25 cellular contexts compared by ENCODE assay signal in the genomic region with DNA sequence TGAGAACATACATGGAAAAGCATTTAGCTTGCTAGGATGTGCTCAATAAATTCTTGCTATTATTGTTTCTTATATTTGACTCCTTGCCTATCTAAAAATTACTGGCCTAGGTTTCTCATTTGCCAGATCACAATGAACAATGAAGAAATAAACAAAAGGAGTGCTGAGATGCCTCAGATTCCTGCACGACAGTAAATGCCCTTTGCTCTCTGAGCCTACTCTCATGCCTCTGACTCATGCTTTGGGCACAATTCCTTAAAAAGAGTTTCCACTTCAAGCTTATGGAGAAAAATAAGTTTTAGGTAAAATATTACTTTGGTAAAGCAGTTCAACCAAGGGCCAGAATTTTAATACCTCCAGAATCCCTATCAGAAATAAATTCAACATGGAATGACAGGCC. TPM values are rescaled to one million over a fixed set of nuclear protein-coding genes. Genes with fewer than 3 reads are reported as not detected.
DNase-seq lines count a peak whose midpoint lies in the region; ATAC-seq, FAIRE-seq and TF ChIP-seq lines count a peak whose summit lies in the region.
"Had no signal": no experiment of that assay in that cellular context is flagged by ENCODE, and none has a peak within 500 bp of the region (broad histone marks: within the 10 kb centered on the region; RNA-seq: fewer than 3 reads in every experiment).

No MANE protein-coding gene starts in this region.

- ATAC-seq in GM18909 (IDR thresholded peaks at IDR 0.05; ENCODE audit: poor library complexity, unreplicated experiment) = no peak
- ATAC-seq: activated T-cell treated with anti-CD3 and anti-CD28 coated beads, Interleukin-2, amount 50 U/mL, for 4 hours; heart left ventricle; natural killer cell treated with Interleukin-12 subunit alpha and Interleukin-12 subunit beta and Interleukin-15 and Interleukin-18, amount 100 ng/mL, for 72 hours had no signal

- no peaks in the 10 kb centered on the region for H3K9me3 Mint-ChIP-seq in activated CD4-positive, alpha-beta T cell treated with anti-CD3 and anti-CD28 coated beads, Interleukin-2, amount 10 ng/mL, durations not matched to agents 7 days and 5 days
- H3K9me3 Mint-ChIP-seq: activated B cell treated with CpG ODN at 0.5 μM for 24 hours; activated naive CD4-positive, alpha-beta T cell treated with anti-CD3 and anti-CD28 coated beads, Interleukin-2, amount 10 ng/mL, durations not matched to agents 7 days and 5 days; activated T-cell treated with anti-CD3 and anti-CD28 coated beads, Interleukin-2, amount 50 U/mL, for 4 hours; memory B cell; natural killer cell treated with Interleukin-12 subunit alpha and Interleukin-12 subunit beta and Interleukin-15 and Interleukin-18, amount 100 ng/mL, for 72 hours had no signal

- CTCF ChIA-PET in activated CD4-positive, alpha-beta T cell treated with anti-CD3 and anti-CD28 coated beads, Interleukin-2, amount 10 ng/mL, durations not matched to agents 7 days and 5 days (lab: Charles Lee) = no interaction called here

- FAIRE-seq in H54 (lab: Jason Lieb, UNC) = no peak

- no peaks in the 10 kb centered on the region for H3K36me3 Mint-ChIP-seq in activated CD4-positive, alpha-beta T cell treated with anti-CD3 and anti-CD28 coated beads, Interleukin-2, amount 10 ng/mL, durations not matched to agents 7 days and 5 days (ENCODE audit: low read depth)
- H3K36me3 Mint-ChIP-seq: activated naive CD4-positive, alpha-beta T cell treated with anti-CD3 and anti-CD28 coated beads, Interleukin-2, amount 10 ng/mL, durations not matched to agents 7 days and 5 days; CD4-positive, CD25-positive, alpha-beta regulatory T cell; memory B cell; natural killer cell treated with Interleukin-12 subunit alpha and Interleukin-12 subunit beta and Interleukin-15 and Interleukin-18, amount 100 ng/mL, for 72 hours had no signal

- H3K27ac Mint-ChIP-seq in activated CD4-positive, alpha-beta T cell treated with anti-CD3 and anti-CD28 coated beads, Interleukin-2, amount 10 ng/mL, durations not matched to agents 7 days and 5 days = no peak overlapping the region
- H3K27ac Mint-ChIP-seq: activated B cell treated with CpG ODN at 0.5 μM for 24 hours; activated naive CD4-positive, alpha-beta T cell treated with anti-CD3 and anti-CD28 coated beads, Interleukin-2, amount 10 ng/mL, durations not matched to agents 7 days and 5 days; CD4-positive, CD25-positive, alpha-beta regulatory T cell; memory B cell; natural killer cell treated with Interleukin-12 subunit alpha and Interleukin-12 subunit beta and Interleukin-15 and Interleukin-18, amount 100 ng/mL, for 72 hours had no signal

- H3K4me1 Mint-ChIP-seq in activated CD4-positive, alpha-beta T cell treated with anti-CD3 and anti-CD28 coated beads, Interleukin-2, amount 10 ng/mL, durations not matched to agents 7 days and 5 days = no peaks in the 10 kb centered on the region
- H3K4me1 Mint-ChIP-seq: activated B cell treated with CpG ODN at 0.5 μM for 24 hours; activated naive CD4-positive, alpha-beta T cell treated with anti-CD3 and anti-CD28 coated beads, Interleukin-2, amount 10 ng/mL, durations not matched to agents 7 days and 5 days; CD4-positive, CD25-positive, alpha-beta regulatory T cell; memory B cell had no signal

- peaks cover 8% of the 10 kb centered on the region; the same call in 1 of the 2 replicates for H3K4me1 ChIP-seq in SJSA1 (replicated peaks)
- H3K4me1 ChIP-seq: heart left ventricle, spleen, vagina had no signal

- no peak for TF ChIP-seq POLR2A in H54 (IDR thresholded peaks at IDR 0.05; ENCODE audit: low read depth, low read length)

- no peaks in the 10 kb centered on the region for H3K36me3 ChIP-seq in SJSA1
- H3K36me3 ChIP-seq: heart left ventricle, spleen, vagina had no signal

- H3K4me3 Mint-ChIP-seq in activated CD4-positive, alpha-beta T cell treated with anti-CD3 and anti-CD28 coated beads, Interleukin-2, amount 10 ng/mL, durations not matched to agents 7 days and 5 days = no peak overlapping the region
- H3K4me3 Mint-ChIP-seq: activated B cell treated with CpG ODN at 0.5 μM for 24 hours; activated naive CD4-positive, alpha-beta T cell treated with anti-CD3 and anti-CD28 coated beads, Interleukin-2, amount 10 ng/mL, durations not matched to agents 7 days and 5 days; activated T-cell treated with anti-CD3 and anti-CD28 coated beads, Interleukin-2, amount 50 U/mL, for 4 hours; CD4-positive, CD25-positive, alpha-beta regulatory T cell; memory B cell; natural killer cell treated with Interleukin-12 subunit alpha and Interleukin-12 subunit beta and Interleukin-15 and Interleukin-18, amount 100 ng/mL, for 72 hours had no signal

- no peaks in the 10 kb centered on the region; the same call in 1 of the 2 replicates for H3K27me3 ChIP-seq in SJSA1 (replicated peaks)
- H3K27me3 ChIP-seq: vagina had no signal

- peak; percentile 30 for DNase-seq in DMS53 treated with DMSO at 0.1 percent for 48 hours (lab: John Stamatoyannopoulos, UW; ENCODE audit: unreplicated experiment)
- peak in 1 of 2 experiments; percentile 22 for DNase-seq in SJSA1 (ENCODE audit: low read depth in 1 of 2, low spot score in 2 of 2)
- peak; percentile 39 for DNase-seq in iPS-NIHi11 (ENCODE audit: low spot score)
- DNase-seq in renal cortical epithelial cell (ENCODE audit: low read depth) = peak; percentile 90
- no peak for DNase-seq in A172 (ENCODE audit: low spot score)
- DNase-seq in H54 (ENCODE audit: insufficient read length, low spot score) = no peak
- DNase-seq in activated CD4-positive, alpha-beta T cell treated with anti-CD3 and anti-CD28 coated beads, Interleukin-2, amount 10 ng/mL, durations not matched to agents 7 days and 5 days = no peak
- DNase-seq: activated B cell treated with CpG ODN at 0.5 μM for 24 hours; activated naive CD4-positive, alpha-beta T cell treated with anti-CD3 and anti-CD28 coated beads, Interleukin-2, amount 10 ng/mL, durations not matched to agents 7 days and 5 days; activated T-cell treated with anti-CD3 and anti-CD28 coated beads, Interleukin-2, amount 50 U/mL, for 4 hours; aorta; CD4-positive, CD25-positive, alpha-beta regulatory T cell; DMS79; effector memory CD4-positive, alpha-beta T cell; heart left ventricle; NCI-H526 treated with DMSO at 0.1 percent for 48 hours; posterior cingulate gyrus; SHP77; spleen; substantia nigra had no signal

- POLR2A ChIA-PET in activated CD4-positive, alpha-beta T cell treated with anti-CD3 and anti-CD28 coated beads, Interleukin-2, amount 10 ng/mL, durations not matched to agents 7 days and 5 days (lab: Charles Lee) = no interaction called here

- no peak overlapping the region for H3K4me3 ChIP-seq in SJSA1
- H3K4me3 ChIP-seq: heart left ventricle, spleen, vagina had no signal

- H3K27me3 Mint-ChIP-seq in activated CD4-positive, alpha-beta T cell treated with anti-CD3 and anti-CD28 coated beads, Interleukin-2, amount 10 ng/mL, durations not matched to agents 7 days and 5 days = peaks cover 4% of the 10 kb centered on the region
- H3K27me3 Mint-ChIP-seq: activated naive CD4-positive, alpha-beta T cell treated with anti-CD3 and anti-CD28 coated beads, Interleukin-2, amount 10 ng/mL, durations not matched to agents 7 days and 5 days; natural killer cell treated with Interleukin-12 subunit alpha and Interleukin-12 subunit beta and Interleukin-15 and Interleukin-18, amount 100 ng/mL, for 72 hours had no signal

- no peaks in the 10 kb centered on the region for H3K9me3 ChIP-seq in SJSA1 (replicated peaks)
- H3K9me3 ChIP-seq: heart left ventricle, spleen, vagina had no signal

- H3K27ac ChIP-seq in SJSA1 = peak overlapping the region; percentile 35; the same call in 1 of the 2 replicates
- H3K27ac ChIP-seq: heart left ventricle, spleen, vagina had no signal

RNA-seq across cellular contexts. Expression of gene GRIN2B, which starts 30.9 kb away (rescaled TPM):
- total RNA-seq in SJSA1 (2014; rRNA removed; shearing (Covaris generic)) = not detected in 2 replicates
- 0.52 and 0.89 TPM in 2 replicates for total RNA-seq in renal cortical epithelial cell
- total RNA-seq in A172 (2014; rRNA removed; shearing (Covaris generic)) = not detected in 2 replicates
- not detected for total RNA-seq in activated CD4-positive, alpha-beta T cell treated with anti-CD3 and anti-CD28 coated beads, Interleukin-2, amount 10 ng/mL, durations not matched to agents 7 days and 5 days
- total RNA-seq: activated T-cell treated with anti-CD3 and anti-CD28 coated beads, Interleukin-2, amount 50 U/mL, for 4 hours; CD4-positive, CD25-positive, alpha-beta regulatory T cell; natural killer cell treated with Interleukin-12 subunit alpha and Interleukin-12 subunit beta and Interleukin-15 and Interleukin-18, amount 100 ng/mL, for 72 hours; T-helper 2 cell treated with Interferon-gamma antibody and Interleukin-4, amounts not matched to agents 100 ng/mL and 5 ng/mL, for 36 hours had no signal

Comparison
In these comparisons a context has a peak if more than half of its experiments do, and no peak if none do; other contexts are left out.
1. DNase-seq: peak in DMS53 treated with DMSO at 0.1 percent for 48 hours (single experiment), iPS-NIHi11 (single experiment) and renal cortical epithelial cell (single experiment); none in A172 (single experiment), H54 (single experiment) and activated CD4-positive, alpha-beta T cell treated with anti-CD3 and anti-CD28 coated beads, Interleukin-2, amount 10 ng/mL, durations not matched to agents 7 days and 5 days (single experiment).